2 cellular contexts compared by ENCODE assay signal in the genomic region with DNA sequence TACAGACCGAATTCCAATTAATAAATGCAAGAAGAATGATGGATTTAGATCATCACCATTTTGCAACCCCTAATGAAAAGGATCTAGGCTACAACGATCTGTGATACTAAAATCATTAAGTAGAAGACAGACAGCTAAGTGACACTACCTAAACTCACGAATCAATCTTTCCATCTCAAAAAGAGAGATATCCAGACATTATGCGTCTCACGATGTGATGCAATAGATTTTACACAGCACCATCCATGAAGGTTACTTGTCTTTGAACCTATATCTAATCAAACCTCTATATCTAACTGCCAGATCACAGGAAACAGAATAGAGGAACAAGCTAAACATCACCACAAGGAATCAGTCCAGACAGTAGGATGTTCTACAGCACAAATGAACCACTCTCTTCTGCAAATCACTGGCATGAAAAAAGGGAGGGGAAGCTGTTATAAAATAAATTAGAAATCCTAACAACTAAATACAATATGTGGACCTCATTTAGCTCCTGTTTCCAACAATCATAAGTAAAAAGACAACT.
TF ChIP-seq lines count a peak whose summit lies in the region.

No MANE protein-coding gene starts in this region.

TF ChIP-seq in HEK293, 187 proteins besides CTCF, POLR2A, EP300 and RAD21:
- TF ChIP-seq ZNF391 (tag by site-specific recombination; IDR thresholded peaks at IDR 0.05; ENCODE audit: borderline replicate concordance, low read depth) (no peak), SETDB1 (IDR thresholded peaks at IDR 0.05; ENCODE audit: insufficient read length, low read length) (peak; percentile 50)

TF ChIP-seq in K562, 482 proteins besides CTCF, POLR2A, EP300 and RAD21:
- TF ChIP-seq CEBPB (tag; IDR thresholded peaks at IDR 0.05) (peak; percentile 53; the same call in 1 of the 2 replicates), CEBPG (CRISPR knock-in tag; IDR thresholded peaks at IDR 0.05) (no peak), CEBPG (tag; conservative IDR thresholded peaks at IDR 0.05 in 1 of 2, IDR thresholded peaks at IDR 0.05 in 1 of 2) (peak in 1 of 2 experiments; percentile 54; a peak in 2 of 4 replicates), ILK (tag; IDR thresholded peaks at IDR 0.05; ENCODE audit: borderline replicate concordance, low read depth) (no peak), CBX3 (IDR thresholded peaks at IDR 0.05; ENCODE audit: borderline replicate concordance in 1 of 2, low read length in 2 of 2) (0 out of 3 replicates have a peak, but pooled peaks of 1 of the 2 experiments have one; percentile 15), TRIM24 (IDR thresholded peaks at IDR 0.05) (peak; percentile 63 to 79), ARID2 (IDR thresholded peaks at IDR 0.05) (no peak)
